Comparison of ENCODE assay signal across 8 cellular contexts in the genomic region with DNA sequence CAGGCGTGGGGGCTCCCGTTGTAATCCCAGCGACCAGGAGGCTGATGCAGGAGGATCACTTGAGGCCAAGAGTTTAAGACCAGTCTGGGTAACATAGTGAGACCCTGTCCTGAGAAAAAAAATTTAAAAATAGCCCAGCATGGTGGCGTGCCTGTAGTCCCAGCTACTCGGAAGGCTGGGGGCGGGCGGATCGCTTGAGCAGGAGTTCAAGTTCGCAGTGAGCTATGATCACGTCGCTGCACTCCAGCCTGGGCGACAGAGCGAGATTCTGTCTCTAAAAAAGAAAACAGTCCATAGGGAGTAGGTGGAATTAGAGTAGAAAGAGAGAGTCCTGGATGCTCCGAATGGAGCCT. TPM values are rescaled to one million over a fixed set of nuclear protein-coding genes. Genes with fewer than 3 reads are reported as not detected.
DNase-seq lines count a peak whose midpoint lies in the region; ATAC-seq and TF ChIP-seq lines count a peak whose summit lies in the region.

No MANE protein-coding gene starts in this region.

- H3K4me3 ChIP-seq in HFF-Myc (replicated peaks; ENCODE audit: low read depth, low read length) (peak overlapping the region; percentile 83), hepatocyte (no peak overlapping the region), smooth muscle cell (peak overlapping the region; percentile 53)

- H3K4me2 ChIP-seq in hepatocyte (peak overlapping the region; percentile 71), smooth muscle cell (peak overlapping the region; percentile 61)

- no peak overlapping the region for H3K27ac ChIP-seq in hepatocyte
- H3K27ac ChIP-seq in smooth muscle cell (ENCODE audit: low read depth), result no peak overlapping the region
- no peak overlapping the region for H3K27ac ChIP-seq in foreskin keratinocyte

- no peaks in the 10 kb centered on the region for H4K20me1 ChIP-seq in hepatocyte (ENCODE audit: insufficient read depth, poor library complexity, severe bottlenecking)
- H4K20me1 ChIP-seq in smooth muscle cell (ENCODE audit: low read depth), result peaks cover 10% of the 10 kb centered on the region

- no peak for ATAC-seq in activated T-helper 17 cell treated with anti-CD3 and anti-CD28 coated beads, Interleukin-2, amount 50 U/mL, for 72 hours (replicated peaks)
- ATAC-seq in foreskin keratinocyte, result no peak
- ATAC-seq in GM21447 (IDR thresholded peaks at IDR 0.05; ENCODE audit: unreplicated experiment), result no peak

- peaks cover 8% of the 10 kb centered on the region for H3K4me1 Mint-ChIP-seq in activated T-helper 17 cell treated with anti-CD3 and anti-CD28 coated beads, Interleukin-2, amount 50 U/mL, for 72 hours

- H3K9me2 ChIP-seq in hepatocyte (replicated peaks; ENCODE audit: insufficient read depth), result no peaks in the 10 kb centered on the region

- H2AFZ ChIP-seq in hepatocyte (peak overlapping the region; percentile 62), smooth muscle cell (ENCODE audit: low read depth) (peak overlapping the region; percentile 25)

- no peak overlapping the region for H3K27ac Mint-ChIP-seq in activated T-helper 17 cell treated with anti-CD3 and anti-CD28 coated beads, Interleukin-2, amount 50 U/mL, for 72 hours

- H3K27me3 ChIP-seq in hepatocyte, result no peaks in the 10 kb centered on the region
- H3K27me3 ChIP-seq in smooth muscle cell (ENCODE audit: low read depth), result no peaks in the 10 kb centered on the region
- H3K27me3 ChIP-seq in foreskin keratinocyte, result no peaks in the 10 kb centered on the region

- 54% methylated on average over 14 of the region's 14 CpGs for WGBS in hepatocyte (ENCODE audit: low lambda C conversion rate, missing lambda C conversion rate)
- WGBS in smooth muscle cell (ENCODE audit: low lambda C conversion rate), result 64% methylated on average over 14 of the region's 14 CpGs

- TF ChIP-seq CTCF in HFF-Myc (IDR thresholded peaks at IDR 0.05; ENCODE audit: low read depth, low read length, missing control alignments) (no peak), hepatocyte (IDR thresholded peaks at IDR 0.05; ENCODE audit: poor library complexity) (no peak), smooth muscle cell (IDR thresholded peaks at IDR 0.05; ENCODE audit: borderline replicate concordance, insufficient read depth, poor library complexity, severe bottlenecking) (no peak), foreskin keratinocyte (conservative IDR thresholded peaks at IDR 0.05) (no peak)

- no peaks in the 10 kb centered on the region for H3K9me3 ChIP-seq in hepatocyte (ENCODE audit: low read depth)
- H3K9me3 ChIP-seq in smooth muscle cell (replicated peaks; ENCODE audit: low read depth), result no peaks in the 10 kb centered on the region

- no peaks in the 10 kb centered on the region for H3K9me3 Mint-ChIP-seq in activated T-helper 17 cell treated with anti-CD3 and anti-CD28 coated beads, Interleukin-2, amount 50 U/mL, for 72 hours

- DNase-seq in HFF-Myc (ENCODE audit: extremely low read depth, low read depth) (no peak), hepatocyte (ENCODE audit: low spot score) (no peak), smooth muscle cell (lab: John Stamatoyannopoulos, UW; ENCODE audit: unreplicated experiment) (no peak), foreskin keratinocyte (no peak), activated gamma-delta T cell (lab: John Stamatoyannopoulos, UW) (no peak), COLO668 (lab: John Stamatoyannopoulos, UW; ENCODE audit: unreplicated experiment) (no peak)

- H3K79me2 ChIP-seq in hepatocyte (peaks cover 37% of the 10 kb centered on the region), smooth muscle cell (ENCODE audit: low read depth) (peaks cover 37% of the 10 kb centered on the region)

- no peaks in the 10 kb centered on the region for H3K27me3 Mint-ChIP-seq in activated T-helper 17 cell treated with anti-CD3 and anti-CD28 coated beads, Interleukin-2, amount 50 U/mL, for 72 hours

- H3K9ac ChIP-seq in smooth muscle cell (ENCODE audit: low read depth), result no peak overlapping the region

- H3F3A ChIP-seq in smooth muscle cell (ENCODE audit: low read depth), result no peaks in the 10 kb centered on the region

- H3K36me3 ChIP-seq in hepatocyte (replicated peaks; ENCODE audit: insufficient read depth, low read depth), result no peaks in the 10 kb centered on the region
- no peaks in the 10 kb centered on the region for H3K36me3 ChIP-seq in smooth muscle cell (ENCODE audit: low read depth)

- no peaks in the 10 kb centered on the region for H3K36me3 Mint-ChIP-seq in activated T-helper 17 cell treated with anti-CD3 and anti-CD28 coated beads, Interleukin-2, amount 50 U/mL, for 72 hours (ENCODE audit: low read depth)

- H3K4me1 ChIP-seq in hepatocyte (ENCODE audit: insufficient read depth), result no peaks in the 10 kb centered on the region
- H3K4me1 ChIP-seq in smooth muscle cell (ENCODE audit: low read depth), result no peaks in the 10 kb centered on the region
- no peaks in the 10 kb centered on the region for H3K4me1 ChIP-seq in foreskin keratinocyte

- H3K4me3 Mint-ChIP-seq in activated T-helper 17 cell treated with anti-CD3 and anti-CD28 coated beads, Interleukin-2, amount 50 U/mL, for 72 hours, result peak overlapping the region; percentile 96

RNA-seq across cellular contexts. Expression of a gene that starts 0.3 kb away (rescaled TPM):
- 10 to 100 TPM; 34.1 to 42.6 TPM for total RNA-seq in activated T-helper 17 cell treated with anti-CD3 and anti-CD28 coated beads, Interleukin-2, amount 50 U/mL, for 72 hours
- total RNA-seq in hepatocyte (18.2 and 19.8 TPM in 2 replicates), smooth muscle cell (21.5 and 38.3 TPM in 2 replicates), foreskin keratinocyte (31.6 and 44.4 TPM in 2 replicates)
- polyA plus RNA-seq in hepatocyte (23.7 and 30.2 TPM in 2 replicates), smooth muscle cell (22.5 and 24.3 TPM in 2 replicates), foreskin keratinocyte (27.5 and 40.3 TPM in 2 replicates)

RNA-seq across cellular contexts. Expression of a gene that starts 38.4 kb away (rescaled TPM):
- 10 to 100 TPM; 13.4 to 13.8 TPM for total RNA-seq in activated T-helper 17 cell treated with anti-CD3 and anti-CD28 coated beads, Interleukin-2, amount 50 U/mL, for 72 hours
- total RNA-seq in hepatocyte, result 14.4 and 29.9 TPM in 2 replicates
- polyA plus RNA-seq in hepatocyte, result 37.2 and 42.7 TPM in 2 replicates
- 22.2 and 22.7 TPM in 2 replicates for total RNA-seq in smooth muscle cell
- 18.8 and 32.3 TPM in 2 replicates for polyA plus RNA-seq in smooth muscle cell
- 16.2 and 17.2 TPM in 2 replicates for total RNA-seq in foreskin keratinocyte
- 8.7 and 9.8 TPM in 2 replicates for polyA plus RNA-seq in foreskin keratinocyte

RNA-seq across cellular contexts. Expression of a gene that starts 38.5 kb away (rescaled TPM):
- total RNA-seq in activated T-helper 17 cell treated with anti-CD3 and anti-CD28 coated beads, Interleukin-2, amount 50 U/mL, for 72 hours, result 10 to 100 TPM; 13.5 to 20.7 TPM
- total RNA-seq in hepatocyte (21.0 and 25.9 TPM in 2 replicates), smooth muscle cell (43.1 and 44.3 TPM in 2 replicates), foreskin keratinocyte (35.2 and 35.9 TPM in 2 replicates)
- polyA plus RNA-seq in hepatocyte (32.4 and 32.7 TPM in 2 replicates), smooth muscle cell (33.5 and 36.1 TPM in 2 replicates), foreskin keratinocyte (38.3 and 40.2 TPM in 2 replicates)

RNA-seq across cellular contexts. Expression of a gene that starts 50.8 kb away (rescaled TPM):
- total RNA-seq in activated T-helper 17 cell treated with anti-CD3 and anti-CD28 coated beads, Interleukin-2, amount 50 U/mL, for 72 hours, result 10 to 100 TPM; 20.2 to 69.3 TPM
- total RNA-seq in hepatocyte (21.6 and 24.3 TPM in 2 replicates), smooth muscle cell (23.8 and 44.3 TPM in 2 replicates), foreskin keratinocyte (62.3 and 66.2 TPM in 2 replicates)
- polyA plus RNA-seq in hepatocyte (48.1 and 58.3 TPM in 2 replicates), smooth muscle cell (39.5 and 41.1 TPM in 2 replicates), foreskin keratinocyte (60.2 and 71.5 TPM in 2 replicates)

RNA-seq across cellular contexts. Expression of a gene that starts 50.9 kb away (rescaled TPM):
- total RNA-seq in activated T-helper 17 cell treated with anti-CD3 and anti-CD28 coated beads, Interleukin-2, amount 50 U/mL, for 72 hours, result 10 to 100 TPM; 28.5 to 44.0 TPM
- total RNA-seq in hepatocyte (5.4 and 6.0 TPM in 2 replicates), smooth muscle cell (3.9 and 5.8 TPM in 2 replicates), foreskin keratinocyte (23.0 and 23.1 TPM in 2 replicates)
- polyA plus RNA-seq in hepatocyte (7.7 and 8.9 TPM in 2 replicates), smooth muscle cell (6.9 and 7.3 TPM in 2 replicates), foreskin keratinocyte (4.4 and 5.8 TPM in 2 replicates)
